11 cellular contexts compared by ENCODE assay signal in genomic region chr10:74432841-74433594, GRCh38.
A peak's percentile ranks its signal among the peaks of the same experiment; 100 is the strongest.
DNase-seq lines count a peak whose midpoint lies in the region; ATAC-seq and TF ChIP-seq lines count a peak whose summit lies in the region.
"Had no signal": no experiment of that assay in that cellular context is flagged by ENCODE, and none has a peak within 500 bp of the region (broad histone marks: within the 10 kb centered on the region; RNA-seq: fewer than 3 reads in every experiment).

No MANE protein-coding gene starts in this region.

- H3K36me3 ChIP-seq in cardiac muscle cell, result no peaks in the 10 kb centered on the region
- no peaks in the 10 kb centered on the region for H3K36me3 ChIP-seq in heart right ventricle
- no peaks in the 10 kb centered on the region for H3K36me3 ChIP-seq in effector memory CD4-positive, alpha-beta T cell (ENCODE audit: control insufficient read depth, insufficient read depth, low read length)

- WGBS in heart right ventricle, 2 donors, result 30 to 41% methylated on average over 1 of the region's 1 CpG

- H3K4me1 ChIP-seq in cardiac muscle cell (ENCODE audit: low read depth) (peaks cover 19% of the 10 kb centered on the region), heart right ventricle (peaks cover 0 to 4% (median 0%) of the 10 kb centered on the region in 9 donors)
- no peaks in the 10 kb centered on the region for H3K4me1 ChIP-seq in effector memory CD4-positive, alpha-beta T cell (ENCODE audit: control insufficient read depth, insufficient read depth, low read length, poor library complexity, severe bottlenecking)

- TF ChIP-seq CTCF in cardiac muscle cell (IDR thresholded peaks at IDR 0.05; ENCODE audit: low read depth, low read length) (no peak), heart right ventricle (IDR thresholded peaks at IDR 0.05) (no peak), fibroblast of the aortic adventitia (IDR thresholded peaks at IDR 0.05; ENCODE audit: insufficient read depth, low read length) (no peak)

- ATAC-seq in heart right ventricle (no peak), HG02852 (IDR thresholded peaks at IDR 0.05; ENCODE audit: unreplicated experiment) (no peak)
- ATAC-seq: Panc1 had no signal

- H3K9me3 ChIP-seq in cardiac muscle cell (ENCODE audit: low read depth), result no peaks in the 10 kb centered on the region
- no peaks in the 10 kb centered on the region for H3K9me3 ChIP-seq in heart right ventricle
- H3K9me3 ChIP-seq in effector memory CD4-positive, alpha-beta T cell (ENCODE audit: control insufficient read depth, low read length), result no peaks in the 10 kb centered on the region

- no peak overlapping the region for H3K4me3 ChIP-seq in cardiac muscle cell
- no peak overlapping the region for H3K4me3 ChIP-seq in heart right ventricle
- no peak overlapping the region for H3K4me3 ChIP-seq in fibroblast of the aortic adventitia (ENCODE audit: low read depth, low read length)
- no peak overlapping the region for H3K4me3 ChIP-seq in effector memory CD4-positive, alpha-beta T cell (ENCODE audit: insufficient read depth, low read depth, low read length, poor library complexity, severe bottlenecking)

- H3K27ac ChIP-seq in cardiac muscle cell, result peak overlapping the region; percentile 60
- H3K27ac ChIP-seq in heart right ventricle, result no peak overlapping the region
- H3K27ac ChIP-seq in effector memory CD4-positive, alpha-beta T cell (ENCODE audit: insufficient read depth, low read length, poor library complexity, severe bottlenecking), result no peak overlapping the region
- H3K27ac ChIP-seq: C4-2B had no signal

- DNase-seq in cardiac muscle cell (ENCODE audit: low read depth in 1 of 2, low spot score in 1 of 2), result peak; percentile 25
- no peak for DNase-seq in heart right ventricle
- peak; percentile 54 for DNase-seq in NCI-H226
- DNase-seq in fibroblast of the aortic adventitia (ENCODE audit: low read depth), result peak; percentile 64
- DNase-seq in iPS-NIHi11 (ENCODE audit: low spot score), result no peak
- no peak for DNase-seq in effector memory CD4-positive, alpha-beta T cell
- DNase-seq in Kasumi-1 (lab: John Stamatoyannopoulos, UW), result no peak
- DNase-seq: activated effector memory CD4-positive, alpha-beta T cell treated with Interleukin-2 at 50 U/mL for 16 hours had no signal

- intact Hi-C loops in heart right ventricle (cut with DNase I), result no loop called here

- no peaks in the 10 kb centered on the region for H3K27me3 ChIP-seq in cardiac muscle cell
- no peaks in the 10 kb centered on the region for H3K27me3 ChIP-seq in heart right ventricle
- no peaks in the 10 kb centered on the region for H3K27me3 ChIP-seq in effector memory CD4-positive, alpha-beta T cell (replicated peaks; ENCODE audit: control insufficient read depth, insufficient read depth, low read length, poor library complexity, severe bottlenecking)

Comparison
In these comparisons a context has a peak if more than half of its experiments do, and no peak if none do; other contexts are left out.
1. DNase-seq: peak in cardiac muscle cell (2 of 2), NCI-H226 (single experiment) and fibroblast of the aortic adventitia (single experiment); none in heart right ventricle (0 of 2), iPS-NIHi11 (single experiment), effector memory CD4-positive, alpha-beta T cell (0 of 3) and Kasumi-1 (0 of 2).